Comparison of ENCODE assay signal across 1 cellular context in genomic region chr11:31874631-31875191, GRCh38.
TF ChIP-seq lines count a peak whose summit lies in the region.

No MANE protein-coding gene starts in this region.

TF ChIP-seq in HEK293, 187 proteins besides CTCF, POLR2A, EP300 and RAD21 (continued from another document and continues in another):
- TF ChIP-seq, protein P1, sequence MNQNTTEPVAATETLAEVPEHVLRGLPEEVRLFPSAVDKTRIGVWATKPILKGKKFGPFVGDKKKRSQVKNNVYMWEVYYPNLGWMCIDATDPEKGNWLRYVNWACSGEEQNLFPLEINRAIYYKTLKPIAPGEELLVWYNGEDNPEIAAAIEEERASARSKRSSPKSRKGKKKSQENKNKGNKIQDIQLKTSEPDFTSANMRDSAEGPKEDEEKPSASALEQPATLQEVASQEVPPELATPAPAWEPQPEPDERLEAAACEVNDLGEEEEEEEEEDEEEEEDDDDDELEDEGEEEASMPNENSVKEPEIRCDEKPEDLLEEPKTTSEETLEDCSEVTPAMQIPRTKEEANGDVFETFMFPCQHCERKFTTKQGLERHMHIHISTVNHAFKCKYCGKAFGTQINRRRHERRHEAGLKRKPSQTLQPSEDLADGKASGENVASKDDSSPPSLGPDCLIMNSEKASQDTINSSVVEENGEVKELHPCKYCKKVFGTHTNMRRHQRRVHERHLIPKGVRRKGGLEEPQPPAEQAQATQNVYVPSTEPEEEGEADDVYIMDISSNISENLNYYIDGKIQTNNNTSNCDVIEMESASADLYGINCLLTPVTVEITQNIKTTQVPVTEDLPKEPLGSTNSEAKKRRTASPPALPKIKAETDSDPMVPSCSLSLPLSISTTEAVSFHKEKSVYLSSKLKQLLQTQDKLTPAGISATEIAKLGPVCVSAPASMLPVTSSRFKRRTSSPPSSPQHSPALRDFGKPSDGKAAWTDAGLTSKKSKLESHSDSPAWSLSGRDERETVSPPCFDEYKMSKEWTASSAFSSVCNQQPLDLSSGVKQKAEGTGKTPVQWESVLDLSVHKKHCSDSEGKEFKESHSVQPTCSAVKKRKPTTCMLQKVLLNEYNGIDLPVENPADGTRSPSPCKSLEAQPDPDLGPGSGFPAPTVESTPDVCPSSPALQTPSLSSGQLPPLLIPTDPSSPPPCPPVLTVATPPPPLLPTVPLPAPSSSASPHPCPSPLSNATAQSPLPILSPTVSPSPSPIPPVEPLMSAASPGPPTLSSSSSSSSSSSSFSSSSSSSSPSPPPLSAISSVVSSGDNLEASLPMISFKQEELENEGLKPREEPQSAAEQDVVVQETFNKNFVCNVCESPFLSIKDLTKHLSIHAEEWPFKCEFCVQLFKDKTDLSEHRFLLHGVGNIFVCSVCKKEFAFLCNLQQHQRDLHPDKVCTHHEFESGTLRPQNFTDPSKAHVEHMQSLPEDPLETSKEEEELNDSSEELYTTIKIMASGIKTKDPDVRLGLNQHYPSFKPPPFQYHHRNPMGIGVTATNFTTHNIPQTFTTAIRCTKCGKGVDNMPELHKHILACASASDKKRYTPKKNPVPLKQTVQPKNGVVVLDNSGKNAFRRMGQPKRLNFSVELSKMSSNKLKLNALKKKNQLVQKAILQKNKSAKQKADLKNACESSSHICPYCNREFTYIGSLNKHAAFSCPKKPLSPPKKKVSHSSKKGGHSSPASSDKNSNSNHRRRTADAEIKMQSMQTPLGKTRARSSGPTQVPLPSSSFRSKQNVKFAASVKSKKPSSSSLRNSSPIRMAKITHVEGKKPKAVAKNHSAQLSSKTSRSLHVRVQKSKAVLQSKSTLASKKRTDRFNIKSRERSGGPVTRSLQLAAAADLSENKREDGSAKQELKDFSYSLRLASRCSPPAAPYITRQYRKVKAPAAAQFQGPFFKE (tag by site-specific recombination; IDR thresholded peaks at IDR 0.05; ENCODE audit: borderline replicate concordance): no peak
- TF ChIP-seq ZNF549 (tag by site-specific recombination; IDR thresholded peaks at IDR 0.05) (no peak), ZNF768 (tag by site-specific recombination; IDR thresholded peaks at IDR 0.05) (no peak), ZNF610 (tag by site-specific recombination; IDR thresholded peaks at IDR 0.05; ENCODE audit: borderline replicate concordance) (no peak), ZNF221 (tag by site-specific recombination; IDR thresholded peaks at IDR 0.05; ENCODE audit: borderline replicate concordance) (no peak), ZNF26 (tag by site-specific recombination; IDR thresholded peaks at IDR 0.05) (no peak), ZNF37A (tag by site-specific recombination; IDR thresholded peaks at IDR 0.05) (no peak), OSR2 (tag by site-specific recombination; IDR thresholded peaks at IDR 0.05) (peak; percentile 78), YY2 (tag by site-specific recombination; IDR thresholded peaks at IDR 0.05) (no peak), ZNF140 (tag by site-specific recombination; IDR thresholded peaks at IDR 0.05) (no peak), KLF1 (tag by site-specific recombination; IDR thresholded peaks at IDR 0.05) (no peak), ZNF521 (tag by site-specific recombination; IDR thresholded peaks at IDR 0.05) (no peak), ZNF792 (tag by site-specific recombination; IDR thresholded peaks at IDR 0.05) (no peak), SP7 (tag by site-specific recombination; IDR thresholded peaks at IDR 0.05) (peak; percentile 90), ZNF114 (tag by site-specific recombination; IDR thresholded peaks at IDR 0.05) (no peak), ZNF23 (tag by site-specific recombination; IDR thresholded peaks at IDR 0.05; ENCODE audit: borderline replicate concordance) (no peak), ZNF561 (tag by site-specific recombination; IDR thresholded peaks at IDR 0.05; ENCODE audit: borderline replicate concordance) (no peak), ZNF157 (tag by site-specific recombination; IDR thresholded peaks at IDR 0.05) (no peak), FEZF1 (tag by site-specific recombination; IDR thresholded peaks at IDR 0.05) (peak; percentile 90), ZNF555 (tag by site-specific recombination; conservative IDR thresholded peaks at IDR 0.05) (no peak), ZNF292 (tag by site-specific recombination; IDR thresholded peaks at IDR 0.05; ENCODE audit: borderline replicate concordance, low read depth) (no peak), ZNF629 (tag by site-specific recombination; IDR thresholded peaks at IDR 0.05) (peak; percentile 58; the same call in 1 of the 2 replicates), ZNF501 (tag by site-specific recombination; IDR thresholded peaks at IDR 0.05) (no peak), MYNN (tag by site-specific recombination; IDR thresholded peaks at IDR 0.05; ENCODE audit: borderline replicate concordance) (no peak), ZNF626 (tag by site-specific recombination; IDR thresholded peaks at IDR 0.05) (no peak), ZNF664 (tag by site-specific recombination; IDR thresholded peaks at IDR 0.05) (no peak), ZNF169 (tag by site-specific recombination; IDR thresholded peaks at IDR 0.05) (no peak), ZNF510 (tag by site-specific recombination; IDR thresholded peaks at IDR 0.05; ENCODE audit: insufficient replicate concordance) (no peak), RBAK (tag by site-specific recombination; IDR thresholded peaks at IDR 0.05) (no peak), ZFP37 (tag by site-specific recombination; IDR thresholded peaks at IDR 0.05) (no peak), ZNF404 (tag by site-specific recombination; IDR thresholded peaks at IDR 0.05) (no peak), MZF1 (tag by site-specific recombination; IDR thresholded peaks at IDR 0.05; ENCODE audit: borderline replicate concordance) (no peak), ZNF707 (tag by site-specific recombination; IDR thresholded peaks at IDR 0.05) (no peak), ZBTB20 (tag by site-specific recombination; IDR thresholded peaks at IDR 0.05) (no peak), GFI1B (tag by site-specific recombination; IDR thresholded peaks at IDR 0.05) (no peak), ZNF391 (tag by site-specific recombination; IDR thresholded peaks at IDR 0.05; ENCODE audit: borderline replicate concordance, low read depth) (0 out of 2 replicates have a peak, but pooled peaks have one; percentile 64), ZSCAN30 (tag by site-specific recombination; IDR thresholded peaks at IDR 0.05) (no peak), KLF10 (tag by site-specific recombination; IDR thresholded peaks at IDR 0.05) (no peak), SETDB1 (IDR thresholded peaks at IDR 0.05; ENCODE audit: insufficient read length, low read length) (no peak)
- TF ChIP-seq, protein P2, sequence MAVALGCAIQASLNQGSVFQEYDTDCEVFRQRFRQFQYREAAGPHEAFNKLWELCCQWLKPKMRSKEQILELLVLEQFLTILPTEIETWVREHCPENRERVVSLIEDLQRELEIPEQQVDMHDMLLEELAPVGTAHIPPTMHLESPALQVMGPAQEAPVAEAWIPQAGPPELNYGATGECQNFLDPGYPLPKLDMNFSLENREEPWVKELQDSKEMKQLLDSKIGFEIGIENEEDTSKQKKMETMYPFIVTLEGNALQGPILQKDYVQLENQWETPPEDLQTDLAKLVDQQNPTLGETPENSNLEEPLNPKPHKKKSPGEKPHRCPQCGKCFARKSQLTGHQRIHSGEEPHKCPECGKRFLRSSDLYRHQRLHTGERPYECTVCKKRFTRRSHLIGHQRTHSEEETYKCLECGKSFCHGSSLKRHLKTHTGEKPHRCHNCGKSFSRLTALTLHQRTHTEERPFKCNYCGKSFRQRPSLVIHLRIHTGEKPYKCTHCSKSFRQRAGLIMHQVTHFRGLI (tag by site-specific recombination; IDR thresholded peaks at IDR 0.05): no peak
- TF ChIP-seq, protein P3, sequence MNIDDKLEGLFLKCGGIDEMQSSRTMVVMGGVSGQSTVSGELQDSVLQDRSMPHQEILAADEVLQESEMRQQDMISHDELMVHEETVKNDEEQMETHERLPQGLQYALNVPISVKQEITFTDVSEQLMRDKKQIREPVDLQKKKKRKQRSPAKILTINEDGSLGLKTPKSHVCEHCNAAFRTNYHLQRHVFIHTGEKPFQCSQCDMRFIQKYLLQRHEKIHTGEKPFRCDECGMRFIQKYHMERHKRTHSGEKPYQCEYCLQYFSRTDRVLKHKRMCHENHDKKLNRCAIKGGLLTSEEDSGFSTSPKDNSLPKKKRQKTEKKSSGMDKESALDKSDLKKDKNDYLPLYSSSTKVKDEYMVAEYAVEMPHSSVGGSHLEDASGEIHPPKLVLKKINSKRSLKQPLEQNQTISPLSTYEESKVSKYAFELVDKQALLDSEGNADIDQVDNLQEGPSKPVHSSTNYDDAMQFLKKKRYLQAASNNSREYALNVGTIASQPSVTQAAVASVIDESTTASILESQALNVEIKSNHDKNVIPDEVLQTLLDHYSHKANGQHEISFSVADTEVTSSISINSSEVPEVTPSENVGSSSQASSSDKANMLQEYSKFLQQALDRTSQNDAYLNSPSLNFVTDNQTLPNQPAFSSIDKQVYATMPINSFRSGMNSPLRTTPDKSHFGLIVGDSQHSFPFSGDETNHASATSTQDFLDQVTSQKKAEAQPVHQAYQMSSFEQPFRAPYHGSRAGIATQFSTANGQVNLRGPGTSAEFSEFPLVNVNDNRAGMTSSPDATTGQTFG (tag by site-specific recombination; IDR thresholded peaks at IDR 0.05; ENCODE audit: borderline replicate concordance): no peak
- TF ChIP-seq, protein P4, sequence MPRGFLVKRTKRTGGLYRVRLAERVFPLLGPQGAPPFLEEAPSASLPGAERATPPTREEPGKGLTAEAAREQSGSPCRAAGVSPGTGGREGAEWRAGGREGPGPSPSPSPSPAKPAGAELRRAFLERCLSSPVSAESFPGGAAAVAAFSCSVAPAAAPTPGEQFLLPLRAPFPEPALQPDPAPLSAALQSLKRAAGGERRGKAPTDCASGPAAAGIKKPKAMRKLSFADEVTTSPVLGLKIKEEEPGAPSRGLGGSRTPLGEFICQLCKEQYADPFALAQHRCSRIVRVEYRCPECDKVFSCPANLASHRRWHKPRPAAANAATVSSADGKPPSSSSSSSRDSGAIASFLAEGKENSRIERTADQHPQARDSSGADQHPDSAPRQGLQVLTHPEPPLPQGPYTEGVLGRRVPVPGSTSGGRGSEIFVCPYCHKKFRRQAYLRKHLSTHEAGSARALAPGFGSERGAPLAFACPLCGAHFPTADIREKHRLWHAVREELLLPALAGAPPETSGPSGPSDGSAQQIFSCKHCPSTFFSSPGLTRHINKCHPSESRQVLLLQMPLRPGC (tag by site-specific recombination; IDR thresholded peaks at IDR 0.05): 0 out of 2 replicates have a peak, but pooled peaks have one; percentile 41
- TF ChIP-seq, protein P5, sequence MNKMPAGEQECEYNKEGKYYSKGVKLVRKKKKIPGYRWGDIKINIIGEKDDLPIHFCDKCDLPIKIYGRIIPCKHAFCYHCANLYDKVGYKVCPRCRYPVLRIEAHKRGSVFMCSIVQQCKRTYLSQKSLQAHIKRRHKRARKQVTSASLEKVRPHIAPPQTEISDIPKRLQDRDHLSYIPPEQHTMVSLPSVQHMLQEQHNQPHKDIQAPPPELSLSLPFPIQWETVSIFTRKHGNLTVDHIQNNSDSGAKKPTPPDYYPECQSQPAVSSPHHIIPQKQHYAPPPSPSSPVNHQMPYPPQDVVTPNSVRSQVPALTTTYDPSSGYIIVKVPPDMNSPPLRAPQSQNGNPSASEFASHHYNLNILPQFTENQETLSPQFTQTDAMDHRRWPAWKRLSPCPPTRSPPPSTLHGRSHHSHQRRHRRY (tag by site-specific recombination; IDR thresholded peaks at IDR 0.05): no peak
- TF ChIP-seq, protein P6, sequence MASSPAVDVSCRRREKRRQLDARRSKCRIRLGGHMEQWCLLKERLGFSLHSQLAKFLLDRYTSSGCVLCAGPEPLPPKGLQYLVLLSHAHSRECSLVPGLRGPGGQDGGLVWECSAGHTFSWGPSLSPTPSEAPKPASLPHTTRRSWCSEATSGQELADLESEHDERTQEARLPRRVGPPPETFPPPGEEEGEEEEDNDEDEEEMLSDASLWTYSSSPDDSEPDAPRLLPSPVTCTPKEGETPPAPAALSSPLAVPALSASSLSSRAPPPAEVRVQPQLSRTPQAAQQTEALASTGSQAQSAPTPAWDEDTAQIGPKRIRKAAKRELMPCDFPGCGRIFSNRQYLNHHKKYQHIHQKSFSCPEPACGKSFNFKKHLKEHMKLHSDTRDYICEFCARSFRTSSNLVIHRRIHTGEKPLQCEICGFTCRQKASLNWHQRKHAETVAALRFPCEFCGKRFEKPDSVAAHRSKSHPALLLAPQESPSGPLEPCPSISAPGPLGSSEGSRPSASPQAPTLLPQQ (tag by site-specific recombination; IDR thresholded peaks at IDR 0.05): no peak
- TF ChIP-seq, protein P7, sequence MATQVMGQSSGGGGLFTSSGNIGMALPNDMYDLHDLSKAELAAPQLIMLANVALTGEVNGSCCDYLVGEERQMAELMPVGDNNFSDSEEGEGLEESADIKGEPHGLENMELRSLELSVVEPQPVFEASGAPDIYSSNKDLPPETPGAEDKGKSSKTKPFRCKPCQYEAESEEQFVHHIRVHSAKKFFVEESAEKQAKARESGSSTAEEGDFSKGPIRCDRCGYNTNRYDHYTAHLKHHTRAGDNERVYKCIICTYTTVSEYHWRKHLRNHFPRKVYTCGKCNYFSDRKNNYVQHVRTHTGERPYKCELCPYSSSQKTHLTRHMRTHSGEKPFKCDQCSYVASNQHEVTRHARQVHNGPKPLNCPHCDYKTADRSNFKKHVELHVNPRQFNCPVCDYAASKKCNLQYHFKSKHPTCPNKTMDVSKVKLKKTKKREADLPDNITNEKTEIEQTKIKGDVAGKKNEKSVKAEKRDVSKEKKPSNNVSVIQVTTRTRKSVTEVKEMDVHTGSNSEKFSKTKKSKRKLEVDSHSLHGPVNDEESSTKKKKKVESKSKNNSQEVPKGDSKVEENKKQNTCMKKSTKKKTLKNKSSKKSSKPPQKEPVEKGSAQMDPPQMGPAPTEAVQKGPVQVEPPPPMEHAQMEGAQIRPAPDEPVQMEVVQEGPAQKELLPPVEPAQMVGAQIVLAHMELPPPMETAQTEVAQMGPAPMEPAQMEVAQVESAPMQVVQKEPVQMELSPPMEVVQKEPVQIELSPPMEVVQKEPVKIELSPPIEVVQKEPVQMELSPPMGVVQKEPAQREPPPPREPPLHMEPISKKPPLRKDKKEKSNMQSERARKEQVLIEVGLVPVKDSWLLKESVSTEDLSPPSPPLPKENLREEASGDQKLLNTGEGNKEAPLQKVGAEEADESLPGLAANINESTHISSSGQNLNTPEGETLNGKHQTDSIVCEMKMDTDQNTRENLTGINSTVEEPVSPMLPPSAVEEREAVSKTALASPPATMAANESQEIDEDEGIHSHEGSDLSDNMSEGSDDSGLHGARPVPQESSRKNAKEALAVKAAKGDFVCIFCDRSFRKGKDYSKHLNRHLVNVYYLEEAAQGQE (tag by site-specific recombination; IDR thresholded peaks at IDR 0.05): no peak
